Comparison of ENCODE assay signal across 1 cellular context in the genomic region with DNA sequence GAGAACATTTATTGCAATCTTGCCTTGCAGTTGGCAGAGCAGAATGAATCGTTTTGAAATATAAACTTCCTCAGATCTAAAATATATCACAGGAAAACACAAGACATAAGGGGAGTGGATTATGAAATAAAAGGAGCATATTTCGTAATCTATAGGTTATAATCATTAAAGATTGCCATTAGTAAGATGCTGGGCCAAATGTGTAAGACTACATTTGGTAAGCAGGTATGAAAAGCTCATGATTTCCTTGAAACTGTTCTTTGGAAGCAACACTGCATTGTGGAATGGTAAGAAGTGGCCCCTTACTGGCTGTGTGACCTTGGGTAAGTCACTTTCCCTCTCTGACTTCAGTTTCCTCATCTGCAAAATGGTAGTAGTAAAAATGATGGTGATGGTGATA.
TF ChIP-seq lines count a peak whose summit lies in the region.

No MANE protein-coding gene starts in this region.

TF ChIP-seq in H1, 55 proteins besides CTCF, POLR2A, EP300 and RAD21:
- TF ChIP-seq, protein P1, sequence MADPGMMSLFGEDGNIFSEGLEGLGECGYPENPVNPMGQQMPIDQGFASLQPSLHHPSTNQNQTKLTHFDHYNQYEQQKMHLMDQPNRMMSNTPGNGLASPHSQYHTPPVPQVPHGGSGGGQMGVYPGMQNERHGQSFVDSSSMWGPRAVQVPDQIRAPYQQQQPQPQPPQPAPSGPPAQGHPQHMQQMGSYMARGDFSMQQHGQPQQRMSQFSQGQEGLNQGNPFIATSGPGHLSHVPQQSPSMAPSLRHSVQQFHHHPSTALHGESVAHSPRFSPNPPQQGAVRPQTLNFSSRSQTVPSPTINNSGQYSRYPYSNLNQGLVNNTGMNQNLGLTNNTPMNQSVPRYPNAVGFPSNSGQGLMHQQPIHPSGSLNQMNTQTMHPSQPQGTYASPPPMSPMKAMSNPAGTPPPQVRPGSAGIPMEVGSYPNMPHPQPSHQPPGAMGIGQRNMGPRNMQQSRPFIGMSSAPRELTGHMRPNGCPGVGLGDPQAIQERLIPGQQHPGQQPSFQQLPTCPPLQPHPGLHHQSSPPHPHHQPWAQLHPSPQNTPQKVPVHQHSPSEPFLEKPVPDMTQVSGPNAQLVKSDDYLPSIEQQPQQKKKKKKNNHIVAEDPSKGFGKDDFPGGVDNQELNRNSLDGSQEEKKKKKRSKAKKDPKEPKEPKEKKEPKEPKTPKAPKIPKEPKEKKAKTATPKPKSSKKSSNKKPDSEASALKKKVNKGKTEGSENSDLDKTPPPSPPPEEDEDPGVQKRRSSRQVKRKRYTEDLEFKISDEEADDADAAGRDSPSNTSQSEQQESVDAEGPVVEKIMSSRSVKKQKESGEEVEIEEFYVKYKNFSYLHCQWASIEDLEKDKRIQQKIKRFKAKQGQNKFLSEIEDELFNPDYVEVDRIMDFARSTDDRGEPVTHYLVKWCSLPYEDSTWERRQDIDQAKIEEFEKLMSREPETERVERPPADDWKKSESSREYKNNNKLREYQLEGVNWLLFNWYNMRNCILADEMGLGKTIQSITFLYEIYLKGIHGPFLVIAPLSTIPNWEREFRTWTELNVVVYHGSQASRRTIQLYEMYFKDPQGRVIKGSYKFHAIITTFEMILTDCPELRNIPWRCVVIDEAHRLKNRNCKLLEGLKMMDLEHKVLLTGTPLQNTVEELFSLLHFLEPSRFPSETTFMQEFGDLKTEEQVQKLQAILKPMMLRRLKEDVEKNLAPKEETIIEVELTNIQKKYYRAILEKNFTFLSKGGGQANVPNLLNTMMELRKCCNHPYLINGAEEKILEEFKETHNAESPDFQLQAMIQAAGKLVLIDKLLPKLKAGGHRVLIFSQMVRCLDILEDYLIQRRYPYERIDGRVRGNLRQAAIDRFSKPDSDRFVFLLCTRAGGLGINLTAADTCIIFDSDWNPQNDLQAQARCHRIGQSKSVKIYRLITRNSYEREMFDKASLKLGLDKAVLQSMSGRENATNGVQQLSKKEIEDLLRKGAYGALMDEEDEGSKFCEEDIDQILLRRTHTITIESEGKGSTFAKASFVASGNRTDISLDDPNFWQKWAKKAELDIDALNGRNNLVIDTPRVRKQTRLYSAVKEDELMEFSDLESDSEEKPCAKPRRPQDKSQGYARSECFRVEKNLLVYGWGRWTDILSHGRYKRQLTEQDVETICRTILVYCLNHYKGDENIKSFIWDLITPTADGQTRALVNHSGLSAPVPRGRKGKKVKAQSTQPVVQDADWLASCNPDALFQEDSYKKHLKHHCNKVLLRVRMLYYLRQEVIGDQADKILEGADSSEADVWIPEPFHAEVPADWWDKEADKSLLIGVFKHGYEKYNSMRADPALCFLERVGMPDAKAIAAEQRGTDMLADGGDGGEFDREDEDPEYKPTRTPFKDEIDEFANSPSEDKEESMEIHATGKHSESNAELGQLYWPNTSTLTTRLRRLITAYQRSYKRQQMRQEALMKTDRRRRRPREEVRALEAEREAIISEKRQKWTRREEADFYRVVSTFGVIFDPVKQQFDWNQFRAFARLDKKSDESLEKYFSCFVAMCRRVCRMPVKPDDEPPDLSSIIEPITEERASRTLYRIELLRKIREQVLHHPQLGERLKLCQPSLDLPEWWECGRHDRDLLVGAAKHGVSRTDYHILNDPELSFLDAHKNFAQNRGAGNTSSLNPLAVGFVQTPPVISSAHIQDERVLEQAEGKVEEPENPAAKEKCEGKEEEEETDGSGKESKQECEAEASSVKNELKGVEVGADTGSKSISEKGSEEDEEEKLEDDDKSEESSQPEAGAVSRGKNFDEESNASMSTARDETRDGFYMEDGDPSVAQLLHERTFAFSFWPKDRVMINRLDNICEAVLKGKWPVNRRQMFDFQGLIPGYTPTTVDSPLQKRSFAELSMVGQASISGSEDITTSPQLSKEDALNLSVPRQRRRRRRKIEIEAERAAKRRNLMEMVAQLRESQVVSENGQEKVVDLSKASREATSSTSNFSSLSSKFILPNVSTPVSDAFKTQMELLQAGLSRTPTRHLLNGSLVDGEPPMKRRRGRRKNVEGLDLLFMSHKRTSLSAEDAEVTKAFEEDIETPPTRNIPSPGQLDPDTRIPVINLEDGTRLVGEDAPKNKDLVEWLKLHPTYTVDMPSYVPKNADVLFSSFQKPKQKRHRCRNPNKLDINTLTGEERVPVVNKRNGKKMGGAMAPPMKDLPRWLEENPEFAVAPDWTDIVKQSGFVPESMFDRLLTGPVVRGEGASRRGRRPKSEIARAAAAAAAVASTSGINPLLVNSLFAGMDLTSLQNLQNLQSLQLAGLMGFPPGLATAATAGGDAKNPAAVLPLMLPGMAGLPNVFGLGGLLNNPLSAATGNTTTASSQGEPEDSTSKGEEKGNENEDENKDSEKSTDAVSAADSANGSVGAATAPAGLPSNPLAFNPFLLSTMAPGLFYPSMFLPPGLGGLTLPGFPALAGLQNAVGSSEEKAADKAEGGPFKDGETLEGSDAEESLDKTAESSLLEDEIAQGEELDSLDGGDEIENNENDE (IDR thresholded peaks at IDR 0.05; ENCODE audit: insufficient replicate concordance, low read length) = no peak
- no peak for TF ChIP-seq CHD1 (IDR thresholded peaks at IDR 0.05; ENCODE audit: low read depth, low read length)
- no peak for TF ChIP-seq SIX5 (IDR thresholded peaks at IDR 0.05; ENCODE audit: low read depth, low read length)
- no peak for TF ChIP-seq BACH1 (IDR thresholded peaks at IDR 0.05; ENCODE audit: low read length)
- TF ChIP-seq CREB1 (IDR thresholded peaks at IDR 0.05) = no peak
- TF ChIP-seq BCL11A (IDR thresholded peaks at IDR 0.05; ENCODE audit: low read depth in 2 of 2, low read length in 2 of 2) = no peak
- TF ChIP-seq SP2 (IDR thresholded peaks at IDR 0.05; ENCODE audit: low read length) = no peak
- no peak for TF ChIP-seq POU5F1 (IDR thresholded peaks at IDR 0.05; ENCODE audit: low read depth, low read length)
